8 cellular contexts compared by ENCODE assay signal in the genomic region with DNA sequence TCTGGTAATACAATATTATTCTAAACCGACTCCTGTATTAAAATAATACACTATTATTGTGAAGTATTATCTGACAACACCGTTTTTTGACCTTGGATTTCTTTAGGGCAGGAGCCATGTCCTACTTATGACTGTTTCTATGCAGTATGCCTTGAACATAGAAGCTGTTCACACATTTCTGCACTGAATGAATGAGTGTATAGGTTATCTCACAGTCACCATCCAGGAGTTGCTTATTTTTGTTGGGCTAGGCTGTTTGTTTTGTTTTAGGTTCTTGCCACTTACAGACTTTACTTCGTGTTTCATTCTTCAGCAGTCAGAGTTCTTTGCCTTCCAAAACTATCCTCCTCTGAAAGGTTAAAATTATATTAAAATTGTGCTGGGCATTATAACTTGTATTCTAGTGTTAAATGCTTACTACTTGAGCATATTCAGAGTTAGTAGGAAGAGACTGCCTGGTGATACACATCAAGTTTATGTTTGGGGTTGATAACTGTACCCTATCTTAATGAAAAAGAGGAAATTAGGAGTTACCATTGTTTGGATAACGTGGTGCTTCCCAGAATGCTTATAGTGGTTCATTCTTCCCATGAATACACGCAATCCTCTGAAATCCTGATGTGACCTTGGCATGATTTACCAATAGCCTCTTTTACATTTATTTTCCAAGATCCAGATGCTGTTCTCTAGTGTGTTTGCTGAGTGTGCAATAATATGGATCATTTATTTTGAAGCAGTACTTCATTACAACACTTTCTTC. TPM values are rescaled to one million over a fixed set of nuclear protein-coding genes. Genes with fewer than 3 reads are reported as not detected.
DNase-seq lines count a peak whose midpoint lies in the region; ATAC-seq, FAIRE-seq and TF ChIP-seq lines count a peak whose summit lies in the region.

No MANE protein-coding gene starts in this region.

- H2BK5ac ChIP-seq in mesenchymal stem cell (ENCODE audit: low read depth, low read length, poor library complexity, severe bottlenecking): no peak overlapping the region

- peaks cover 66% of the 10 kb centered on the region for H3K79me2 ChIP-seq in K562 (ENCODE audit: control insufficient read depth, insufficient read depth, low read length)

- no peak overlapping the region for H2BK15ac ChIP-seq in mesenchymal stem cell (ENCODE audit: low read depth, poor library complexity, severe bottlenecking)

- H3K4ac ChIP-seq in mesenchymal stem cell (ENCODE audit: low read depth in 1 of 2, low read length in 2 of 2): no peak overlapping the region

- no peak overlapping the region for H3K14ac ChIP-seq in mesenchymal stem cell (ENCODE audit: low read length in 2 of 2)

- H3K36me3 ChIP-seq in BJ (ENCODE audit: control insufficient read depth, insufficient read depth, low read length): no peaks in the 10 kb centered on the region
- peaks cover 4% of the 10 kb centered on the region; the same call in 1 of the 2 replicates for H3K36me3 ChIP-seq in HUES6 (ENCODE audit: control insufficient read depth, insufficient read depth, low read length)
- H3K36me3 ChIP-seq in K562 (ENCODE audit: control insufficient read depth, insufficient read depth, low read length): no peaks in the 10 kb centered on the region; the same call in 1 of the 3 replicates
- peaks cover 4 to 11% of the 10 kb centered on the region in 2 experiments for H3K36me3 ChIP-seq in mesenchymal stem cell (ENCODE audit: control insufficient read depth in 1 of 2, insufficient read depth in 2 of 2, low read depth in 1 of 2, low read length in 2 of 2)

- no peaks in the 10 kb centered on the region for H3K79me1 ChIP-seq in mesenchymal stem cell (replicated peaks; ENCODE audit: low read length, poor library complexity, severe bottlenecking)

- H3K4me2 ChIP-seq in K562 (ENCODE audit: insufficient read depth, low read length) (peak overlapping the region; percentile 94), mesenchymal stem cell (ENCODE audit: low read length, poor library complexity, severe bottlenecking) (peak overlapping the region; percentile 46)

- DNase-seq in BJ (ENCODE audit: low read depth) (no peak), K562 (ENCODE audit: extremely low read depth in 1 of 4, low spot score in 3 of 4) (peak in 2 of 4 experiments; percentile 31 to 42), mesenchymal stem cell (peak; percentile 65), AG08395 (ENCODE audit: low spot score) (no peak), glomerular visceral epithelial cell (ENCODE audit: extremely low spot score) (no peak)

- H4K8ac ChIP-seq in mesenchymal stem cell (ENCODE audit: low read length): no peak overlapping the region

- H3K27me3 ChIP-seq in BJ (ENCODE audit: control insufficient read depth, insufficient read depth, low read length): no peaks in the 10 kb centered on the region
- no peaks in the 10 kb centered on the region for H3K27me3 ChIP-seq in HUES6 (ENCODE audit: control insufficient read depth, insufficient read depth, low read length)
- no peaks in the 10 kb centered on the region for H3K27me3 ChIP-seq in K562 (ENCODE audit: control insufficient read depth in 2 of 2, insufficient read depth in 2 of 2, low read length in 2 of 2)
- H3K27me3 ChIP-seq in mesenchymal stem cell (ENCODE audit: control insufficient read depth in 1 of 2, insufficient read depth in 1 of 2, low read length in 2 of 2): no peaks in the 10 kb centered on the region

- no peaks in the 10 kb centered on the region for H3K9me1 ChIP-seq in K562 (ENCODE audit: control insufficient read depth, insufficient read depth, low read length)

- no peak for TF ChIP-seq CTCF in BJ (IDR thresholded peaks at IDR 0.05; ENCODE audit: insufficient read depth, low read depth, low read length)
- TF ChIP-seq CTCF in K562 (IDR thresholded peaks at IDR 0.05 in 2 of 3, conservative IDR thresholded peaks at IDR 0.05 in 1 of 3; ENCODE audit: insufficient read depth in 2 of 3, low read depth in 1 of 3, low read length in 3 of 3): no peak

- H2AFZ ChIP-seq in K562 (ENCODE audit: low read depth, low read length): peak overlapping the region; percentile 16; the same call in 1 of the 2 replicates
- H2AFZ ChIP-seq in mesenchymal stem cell (ENCODE audit: low read depth, low read length): no peak overlapping the region

- peak; percentile 68 for TF ChIP-seq EP300 in K562 (IDR thresholded peaks at IDR 0.05; ENCODE audit: low read length)

- peak; percentile 49 for FAIRE-seq in K562 (lab: Jason Lieb, UNC)

- H2AK5ac ChIP-seq in mesenchymal stem cell (ENCODE audit: low read length, severe bottlenecking): no peak overlapping the region

- no peak overlapping the region for H3K9ac ChIP-seq in HUES6 (ENCODE audit: low read length)
- peak overlapping the region in 1 of 2 experiments; percentile 84; a peak in 2 of 4 replicates for H3K9ac ChIP-seq in K562 (ENCODE audit: insufficient read depth in 1 of 2, low read depth in 2 of 2, low read length in 2 of 2)
- H3K9ac ChIP-seq in mesenchymal stem cell (ENCODE audit: low read length): peak overlapping the region; percentile 99

- no peak overlapping the region for H2BK12ac ChIP-seq in mesenchymal stem cell (ENCODE audit: low read length in 2 of 2)

- no peak for TF ChIP-seq RAD21 in K562 (CRISPR knock-in tag; conservative IDR thresholded peaks at IDR 0.05 in 1 of 2, IDR thresholded peaks at IDR 0.05 in 1 of 2)

- H3K4me3 ChIP-seq in BJ (ENCODE audit: low read depth, low read length): peak overlapping the region; percentile 95
- H3K4me3 ChIP-seq in HUES6 (ENCODE audit: low read depth, low read length): peak overlapping the region; percentile 75
- H3K4me3 ChIP-seq in K562: peak overlapping the region; percentile 88
- H3K4me3 ChIP-seq in mesenchymal stem cell (ENCODE audit: insufficient read depth in 1 of 2, low read depth in 1 of 2, low read length in 2 of 2): peak overlapping the region in 1 of 2 experiments; percentile 96

- intact Hi-C loops in K562 (cut with micrococcal nuclease): loop anchor here (5.0 kb wide), 2 partner anchors 117 to 322 kb away; no protein-coding TSS in a partner anchor

- H3K4me1 ChIP-seq in HUES6 (ENCODE audit: control insufficient read depth, insufficient read depth, low read length) (peaks cover 35% of the 10 kb centered on the region), K562 (replicated peaks in 1 of 2; ENCODE audit: control insufficient read depth in 2 of 2, insufficient read depth in 2 of 2, low read length in 2 of 2) (peaks cover 29 to 48% of the 10 kb centered on the region in 2 experiments), mesenchymal stem cell (ENCODE audit: control insufficient read depth, insufficient read depth, low read depth, low read length) (peaks cover 7% of the 10 kb centered on the region)

- H3K9me3 ChIP-seq in HUES6 (ENCODE audit: control insufficient read depth, insufficient read depth, low read depth, low read length): no peaks in the 10 kb centered on the region
- no peaks in the 10 kb centered on the region for H3K9me3 ChIP-seq in K562 (replicated peaks; ENCODE audit: control insufficient read depth, insufficient read depth, low read depth, low read length)
- H3K9me3 ChIP-seq in mesenchymal stem cell (ENCODE audit: control insufficient read depth, low read length): no peaks in the 10 kb centered on the region

- CTCF ChIA-PET in BJ (lab: Yijun Ruan, JAX): interaction anchor here (1.1 to 1.7 kb wide), 2 partner anchors 17 to 108 kb away, joined by 4 to 5 read pairs; no protein-coding TSS in a partner anchor
- CTCF ChIA-PET in K562 (lab: Yijun Ruan, JAX; ENCODE audit: low intra/inter-chr PET ratio): no interaction called here

- ATAC-seq in K562: peak; percentile 38
- no peak for ATAC-seq in HG03565 (IDR thresholded peaks at IDR 0.05; ENCODE audit: unreplicated experiment)
- no peak for ATAC-seq in HG03045 (IDR thresholded peaks at IDR 0.05; ENCODE audit: unreplicated experiment)

- 3% methylated on average over 5 of the region's 5 CpGs for WGBS in K562 (ENCODE audit: insufficient coverage, low coverage, missing lambda C conversion rate)
- WGBS in mesenchymal stem cell: 48% methylated on average over 4 of the region's 5 CpGs

- H3K18ac ChIP-seq in mesenchymal stem cell (ENCODE audit: low read depth in 1 of 2, low read length in 2 of 2): no peak overlapping the region

- no peak overlapping the region for H2BK120ac ChIP-seq in mesenchymal stem cell (ENCODE audit: low read depth, low read length)

- H3K27ac ChIP-seq in HUES6 (ENCODE audit: low read depth, low read length) (no peak overlapping the region), K562 (ENCODE audit: extremely low read depth, low read depth, low read length) (peak overlapping the region; percentile 79), mesenchymal stem cell (ENCODE audit: low read length, poor library complexity, severe bottlenecking) (no peak overlapping the region)

- peaks cover 10% of the 10 kb centered on the region; the same call in 1 of the 2 replicates for H4K20me1 ChIP-seq in K562 (replicated peaks; ENCODE audit: control insufficient read depth, insufficient read depth, low read length)

- TF ChIP-seq POLR2A in K562 (conservative IDR thresholded peaks at IDR 0.05): no peak

- BruUV-seq in K562 (replicated peaks; lab: Mats Ljungman, UMichigan): no TSS peak

- H4K91ac ChIP-seq in mesenchymal stem cell (ENCODE audit: low read length): no peak overlapping the region

- in situ Hi-C loops in K562 (cut with MboI): no loop called here

- no peak overlapping the region for H3K23ac ChIP-seq in mesenchymal stem cell (ENCODE audit: low read length in 2 of 2)

- POLR2A ChIA-PET in BJ (lab: Charles Lee) (interaction anchor here (0.5 kb wide), 1 partner anchor 19 kb away, joined by 8 read pairs; no protein-coding TSS in a partner anchor), K562 (lab: Yijun Ruan, JAX) (interaction anchor here (0.6 to 1.7 kb wide), 8 partner anchors 8 to 133 kb away, joined by 3 to 4 read pairs (median 3); no protein-coding TSS in a partner anchor)

RNA-seq across cellular contexts. Expression of gene RALA, which starts 1.7 kb away (rescaled TPM):
- polyA plus RNA-seq in BJ (2011; rRNA removed): 14.9 and 27.9 TPM in 2 replicates
- polyA minus RNA-seq in BJ (2011; rRNA and poly(A)+ RNA removed): 13.0 and 15.2 TPM in 2 replicates
- total RNA-seq in K562 (2011; cell fraction: chromatin; rRNA removed; ENCODE audit: low replicate concordance): 8.4 and 9.2 TPM in 2 replicates
- total RNA-seq in K562 (2011; cell fraction: nucleolus; rRNA removed): 8.0 and 11.1 TPM in 2 replicates
- total RNA-seq in K562 (2011; cell fraction: nucleoplasm; rRNA removed): 10.6 and 21.0 TPM in 2 replicates
- total RNA-seq in K562 (2014; rRNA removed): 7.7 and 9.7 TPM in 2 replicates
- total RNA-seq in K562 (2014; rRNA removed; fragmentation: Illumina TruSeq; extraction: Trizol): 25.7 and 27.1 TPM in 2 replicates
- total RNA-seq in K562 (2015; rRNA removed; fragmentation: Illumina TruSeq; extraction: Trizol): 21.5 and 25.6 TPM in 2 replicates
- 25.9 and 26.1 TPM in 2 replicates for total RNA-seq in K562 (2021)
- 21.8 and 27.7 TPM in 2 replicates for polyA plus RNA-seq in K562 (2011; rRNA removed)
- 6.7 and 9.2 TPM in 2 replicates for polyA plus RNA-seq in K562 (2011; cell fraction: cytosol; rRNA removed)
- polyA plus RNA-seq in K562 (2011; cell fraction: nucleus; rRNA removed): 5.5 and 6.9 TPM in 2 replicates
- polyA plus RNA-seq in K562 (2012): 27.7 and 49.2 TPM in 2 replicates
- polyA plus RNA-seq in K562 (2014; fragmentation: Illumina TruSeq; extraction: Trizol): 23.8 and 28.0 TPM in 2 replicates
- 1 to 10 TPM; 7.2 to 9.7 TPM for polyA plus RNA-seq in K562 (2014; fragmentation: Nextera tagmentation; extraction: Ambion mirVana)
- polyA plus RNA-seq in K562 (2014; rRNA removed): 25.9 and 27.8 TPM in 2 replicates
- 44.3 and 45.6 TPM in 2 replicates for polyA minus RNA-seq in K562 (2011; rRNA and poly(A)+ RNA removed)
- polyA minus RNA-seq in K562 (2011; cell fraction: cytosol; rRNA and poly(A)+ RNA removed): 16.7 and 18.3 TPM in 2 replicates
- 10.5 and 14.3 TPM in 2 replicates for polyA minus RNA-seq in K562 (2011; cell fraction: nucleus; rRNA and poly(A)+ RNA removed)
- 51.2 TPM for polyA plus RNA-seq in mesenchymal stem cell (2013, experiment 1 of 2)
- 54.6 TPM for polyA plus RNA-seq in mesenchymal stem cell (2013, experiment 2 of 2)

RNA-seq across cellular contexts. Expression of gene YAE1, which starts 58.9 kb away (rescaled TPM):
- polyA plus RNA-seq in BJ (2011; rRNA removed) (17.0 and 40.3 TPM in 2 replicates), K562 (2011; rRNA removed) (27.3 and 41.2 TPM in 2 replicates), K562 (2014; fragmentation: Illumina TruSeq; extraction: Trizol) (23.4 and 27.4 TPM in 2 replicates), K562 (2014; fragmentation: Nextera tagmentation; extraction: Ambion mirVana) (10 to 100 TPM; 60.6 to 63.4 TPM), K562 (2014; rRNA removed) (35.0 and 36.7 TPM in 2 replicates)
- 11.8 and 15.0 TPM in 2 replicates for polyA minus RNA-seq in BJ (2011; rRNA and poly(A)+ RNA removed)
- total RNA-seq in K562 (2011; cell fraction: chromatin; rRNA removed; ENCODE audit: low replicate concordance): 15.3 and 52.6 TPM in 2 replicates
- total RNA-seq in K562 (2011; cell fraction: nucleolus; rRNA removed): 11.7 and 19.3 TPM in 2 replicates
- 28.8 and 50.9 TPM in 2 replicates for total RNA-seq in K562 (2011; cell fraction: nucleoplasm; rRNA removed)
- total RNA-seq in K562 (2014; rRNA removed) (16.3 and 29.6 TPM in 2 replicates), K562 (2014; rRNA removed; fragmentation: Illumina TruSeq; extraction: Trizol) (28.5 and 30.1 TPM in 2 replicates), K562 (2015; rRNA removed; fragmentation: Illumina TruSeq; extraction: Trizol) (28.1 and 29.5 TPM in 2 replicates), K562 (2021) (15.2 and 17.9 TPM in 2 replicates)
- polyA plus RNA-seq in K562 (2011; cell fraction: cytosol; rRNA removed): 5.7 and 11.3 TPM in 2 replicates
- polyA plus RNA-seq in K562 (2011; cell fraction: nucleus; rRNA removed): 23.0 and 30.6 TPM in 2 replicates
- 16.8 and 21.2 TPM in 2 replicates for polyA plus RNA-seq in K562 (2012)
- 37.4 and 49.6 TPM in 2 replicates for polyA minus RNA-seq in K562 (2011; rRNA and poly(A)+ RNA removed)
- polyA minus RNA-seq in K562 (2011; cell fraction: cytosol; rRNA and poly(A)+ RNA removed): 8.2 and 9.3 TPM in 2 replicates
- 29.8 and 56.1 TPM in 2 replicates for polyA minus RNA-seq in K562 (2011; cell fraction: nucleus; rRNA and poly(A)+ RNA removed)
- polyA plus RNA-seq in mesenchymal stem cell (2013, experiment 1 of 2): 18.7 TPM
- 19.6 TPM for polyA plus RNA-seq in mesenchymal stem cell (2013, experiment 2 of 2)
